In the genomic region with DNA sequence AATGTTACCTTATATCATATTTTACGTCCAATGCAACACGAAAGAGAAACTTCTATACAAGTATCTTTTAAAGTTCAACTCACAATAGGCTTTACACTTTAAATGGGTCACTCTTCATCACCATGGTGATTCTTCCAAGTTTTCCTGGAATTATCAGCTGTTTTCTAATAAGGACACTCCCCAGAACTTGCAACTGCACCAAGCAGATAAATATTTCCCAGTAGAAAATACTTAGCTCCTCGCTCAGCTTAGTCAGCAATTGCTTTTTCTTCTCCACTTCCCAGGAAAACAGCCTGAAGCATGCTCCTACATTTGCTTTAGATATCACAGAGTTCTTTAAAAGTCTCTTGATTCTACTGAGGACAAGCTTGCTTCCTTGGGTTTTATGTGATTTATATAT, we compare ENCODE assay signal across 1 cellular context.
A peak's percentile ranks its signal among the peaks of the same experiment; 100 is the strongest.
TF ChIP-seq lines count a peak whose summit lies in the region.

No MANE protein-coding gene starts in this region.

TF ChIP-seq in K562, 482 proteins besides CTCF, POLR2A, EP300 and RAD21 (continued from another document):
- TF ChIP-seq SMARCC2 (IDR thresholded peaks at IDR 0.05; ENCODE audit: low read depth): 0 out of 2 replicates have a peak, but pooled peaks have one; percentile 48
- no peak for TF ChIP-seq TSC22D4 (tag; IDR thresholded peaks at IDR 0.05)
- peak; percentile 64 for TF ChIP-seq CBFA2T3 (IDR thresholded peaks at IDR 0.05)
- TF ChIP-seq HNRNPLL (IDR thresholded peaks at IDR 0.05; ENCODE audit: low read depth, low read length, poor library complexity, severe bottlenecking): no peak
- no peak for TF ChIP-seq ZNF695 (CRISPR knock-in tag; IDR thresholded peaks at IDR 0.05)
- TF ChIP-seq MTA2 (IDR thresholded peaks at IDR 0.05; ENCODE audit: low read depth): peak; percentile 37; the same call in 1 of the 2 replicates
- TF ChIP-seq KLF1 (tag; IDR thresholded peaks at IDR 0.05): no peak
- TF ChIP-seq, protein P1, sequence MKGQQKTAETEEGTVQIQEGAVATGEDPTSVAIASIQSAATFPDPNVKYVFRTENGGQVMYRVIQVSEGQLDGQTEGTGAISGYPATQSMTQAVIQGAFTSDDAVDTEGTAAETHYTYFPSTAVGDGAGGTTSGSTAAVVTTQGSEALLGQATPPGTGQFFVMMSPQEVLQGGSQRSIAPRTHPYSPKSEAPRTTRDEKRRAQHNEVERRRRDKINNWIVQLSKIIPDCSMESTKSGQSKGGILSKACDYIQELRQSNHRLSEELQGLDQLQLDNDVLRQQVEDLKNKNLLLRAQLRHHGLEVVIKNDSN (CRISPR knock-in tag; IDR thresholded peaks at IDR 0.05): no peak
- peak; percentile 74 for TF ChIP-seq STAT5A (IDR thresholded peaks at IDR 0.05; ENCODE audit: borderline replicate concordance, low read length)
- TF ChIP-seq, protein P2, sequence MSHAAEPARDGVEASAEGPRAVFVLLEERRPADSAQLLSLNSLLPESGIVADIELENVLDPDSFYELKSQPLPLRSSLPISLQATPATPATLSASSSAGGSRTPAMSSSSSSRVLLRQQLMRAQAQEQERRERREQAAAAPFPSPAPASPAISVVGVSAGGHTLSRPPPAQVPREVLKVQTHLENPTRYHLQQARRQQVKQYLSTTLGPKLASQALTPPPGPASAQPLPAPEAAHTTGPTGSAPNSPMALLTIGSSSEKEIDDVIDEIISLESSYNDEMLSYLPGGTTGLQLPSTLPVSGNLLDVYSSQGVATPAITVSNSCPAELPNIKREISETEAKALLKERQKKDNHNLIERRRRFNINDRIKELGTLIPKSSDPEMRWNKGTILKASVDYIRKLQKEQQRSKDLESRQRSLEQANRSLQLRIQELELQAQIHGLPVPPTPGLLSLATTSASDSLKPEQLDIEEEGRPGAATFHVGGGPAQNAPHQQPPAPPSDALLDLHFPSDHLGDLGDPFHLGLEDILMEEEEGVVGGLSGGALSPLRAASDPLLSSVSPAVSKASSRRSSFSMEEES (CRISPR knock-in tag; IDR thresholded peaks at IDR 0.05): no peak
- TF ChIP-seq, protein P3, sequence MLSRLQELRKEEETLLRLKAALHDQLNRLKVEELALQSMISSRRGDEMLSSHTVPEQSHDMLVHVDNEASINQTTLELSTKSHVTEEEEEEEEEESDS (CRISPR knock-in tag; IDR thresholded peaks at IDR 0.05): no peak
- no peak for TF ChIP-seq ZFPM2 (CRISPR knock-in tag; IDR thresholded peaks at IDR 0.05)
- TF ChIP-seq CCNT2 (IDR thresholded peaks at IDR 0.05; ENCODE audit: borderline replicate concordance, extremely low read depth, insufficient read length, low read depth, low read length): peak; percentile 35
- peak; percentile 53; the same call in 1 of the 2 replicates for TF ChIP-seq MAFK (IDR thresholded peaks at IDR 0.05; ENCODE audit: low read length)
- 0 out of 4 replicates have a peak, but pooled peaks of 1 of the 2 experiments have one; percentile 13 for TF ChIP-seq ARNT (IDR thresholded peaks at IDR 0.05)
- TF ChIP-seq MTA3 (IDR thresholded peaks at IDR 0.05; ENCODE audit: borderline replicate concordance): no peak
- TF ChIP-seq, protein P4, sequence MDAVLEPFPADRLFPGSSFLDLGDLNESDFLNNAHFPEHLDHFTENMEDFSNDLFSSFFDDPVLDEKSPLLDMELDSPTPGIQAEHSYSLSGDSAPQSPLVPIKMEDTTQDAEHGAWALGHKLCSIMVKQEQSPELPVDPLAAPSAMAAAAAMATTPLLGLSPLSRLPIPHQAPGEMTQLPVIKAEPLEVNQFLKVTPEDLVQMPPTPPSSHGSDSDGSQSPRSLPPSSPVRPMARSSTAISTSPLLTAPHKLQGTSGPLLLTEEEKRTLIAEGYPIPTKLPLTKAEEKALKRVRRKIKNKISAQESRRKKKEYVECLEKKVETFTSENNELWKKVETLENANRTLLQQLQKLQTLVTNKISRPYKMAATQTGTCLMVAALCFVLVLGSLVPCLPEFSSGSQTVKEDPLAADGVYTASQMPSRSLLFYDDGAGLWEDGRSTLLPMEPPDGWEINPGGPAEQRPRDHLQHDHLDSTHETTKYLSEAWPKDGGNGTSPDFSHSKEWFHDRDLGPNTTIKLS (IDR thresholded peaks at IDR 0.05; ENCODE audit: borderline replicate concordance, low read depth): no peak
- peak; percentile 32; the same call in 1 of the 2 replicates for TF ChIP-seq EP400 (IDR thresholded peaks at IDR 0.05)
- no peak for TF ChIP-seq TOE1 (IDR thresholded peaks at IDR 0.05; ENCODE audit: borderline replicate concordance)
- TF ChIP-seq TOE1 (CRISPR knock-in tag; IDR thresholded peaks at IDR 0.05; ENCODE audit: borderline replicate concordance, low read depth): no peak
- no peak for TF ChIP-seq MBD2 (IDR thresholded peaks at IDR 0.05; ENCODE audit: borderline replicate concordance, low read depth)
- TF ChIP-seq TFAM (CRISPR knock-in tag; conservative IDR thresholded peaks at IDR 0.05): no peak
- peak; percentile 21; the same call in 1 of the 2 replicates for TF ChIP-seq TEAD4 (IDR thresholded peaks at IDR 0.05; ENCODE audit: low read length)
- TF ChIP-seq TEAD4 (CRISPR knock-in tag; IDR thresholded peaks at IDR 0.05; ENCODE audit: borderline replicate concordance): no peak
- no peak for TF ChIP-seq POU5F1 (IDR thresholded peaks at IDR 0.05; ENCODE audit: borderline replicate concordance, low read depth, low read length, partially characterized antibody)
- no peak for TF ChIP-seq ZBTB17 (CRISPR knock-in tag; IDR thresholded peaks at IDR 0.05)
- TF ChIP-seq, protein P5, sequence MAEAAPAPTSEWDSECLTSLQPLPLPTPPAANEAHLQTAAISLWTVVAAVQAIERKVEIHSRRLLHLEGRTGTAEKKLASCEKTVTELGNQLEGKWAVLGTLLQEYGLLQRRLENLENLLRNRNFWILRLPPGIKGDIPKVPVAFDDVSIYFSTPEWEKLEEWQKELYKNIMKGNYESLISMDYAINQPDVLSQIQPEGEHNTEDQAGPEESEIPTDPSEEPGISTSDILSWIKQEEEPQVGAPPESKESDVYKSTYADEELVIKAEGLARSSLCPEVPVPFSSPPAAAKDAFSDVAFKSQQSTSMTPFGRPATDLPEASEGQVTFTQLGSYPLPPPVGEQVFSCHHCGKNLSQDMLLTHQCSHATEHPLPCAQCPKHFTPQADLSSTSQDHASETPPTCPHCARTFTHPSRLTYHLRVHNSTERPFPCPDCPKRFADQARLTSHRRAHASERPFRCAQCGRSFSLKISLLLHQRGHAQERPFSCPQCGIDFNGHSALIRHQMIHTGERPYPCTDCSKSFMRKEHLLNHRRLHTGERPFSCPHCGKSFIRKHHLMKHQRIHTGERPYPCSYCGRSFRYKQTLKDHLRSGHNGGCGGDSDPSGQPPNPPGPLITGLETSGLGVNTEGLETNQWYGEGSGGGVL (CRISPR knock-in tag; IDR thresholded peaks at IDR 0.05): no peak
- TF ChIP-seq MAFF (IDR thresholded peaks at IDR 0.05; ENCODE audit: low read length): peak; percentile 71; the same call in 1 of the 2 replicates
- TF ChIP-seq, protein P6, sequence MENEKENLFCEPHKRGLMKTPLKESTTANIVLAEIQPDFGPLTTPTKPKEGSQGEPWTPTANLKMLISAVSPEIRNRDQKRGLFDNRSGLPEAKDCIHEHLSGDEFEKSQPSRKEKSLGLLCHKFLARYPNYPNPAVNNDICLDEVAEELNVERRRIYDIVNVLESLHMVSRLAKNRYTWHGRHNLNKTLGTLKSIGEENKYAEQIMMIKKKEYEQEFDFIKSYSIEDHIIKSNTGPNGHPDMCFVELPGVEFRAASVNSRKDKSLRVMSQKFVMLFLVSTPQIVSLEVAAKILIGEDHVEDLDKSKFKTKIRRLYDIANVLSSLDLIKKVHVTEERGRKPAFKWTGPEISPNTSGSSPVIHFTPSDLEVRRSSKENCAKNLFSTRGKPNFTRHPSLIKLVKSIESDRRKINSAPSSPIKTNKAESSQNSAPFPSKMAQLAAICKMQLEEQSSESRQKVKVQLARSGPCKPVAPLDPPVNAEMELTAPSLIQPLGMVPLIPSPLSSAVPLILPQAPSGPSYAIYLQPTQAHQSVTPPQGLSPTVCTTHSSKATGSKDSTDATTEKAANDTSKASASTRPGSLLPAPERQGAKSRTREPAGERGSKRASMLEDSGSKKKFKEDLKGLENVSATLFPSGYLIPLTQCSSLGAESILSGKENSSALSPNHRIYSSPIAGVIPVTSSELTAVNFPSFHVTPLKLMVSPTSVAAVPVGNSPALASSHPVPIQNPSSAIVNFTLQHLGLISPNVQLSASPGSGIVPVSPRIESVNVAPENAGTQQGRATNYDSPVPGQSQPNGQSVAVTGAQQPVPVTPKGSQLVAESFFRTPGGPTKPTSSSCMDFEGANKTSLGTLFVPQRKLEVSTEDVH (IDR thresholded peaks at IDR 0.05; ENCODE audit: low read depth, partially characterized antibody): no peak
- peak; percentile 56 for TF ChIP-seq TAF9B (IDR thresholded peaks at IDR 0.05; ENCODE audit: partially characterized antibody)
- no peak for TF ChIP-seq PTRF (tag; IDR thresholded peaks at IDR 0.05)
- TF ChIP-seq C11orf30 (IDR thresholded peaks at IDR 0.05; ENCODE audit: low read depth): peak; percentile 81
- TF ChIP-seq ARID1B (IDR thresholded peaks at IDR 0.05): peak; percentile 86
- TF ChIP-seq FOSL1 (tag; conservative IDR thresholded peaks at IDR 0.05): peak; percentile 36; the same call in 1 of the 2 replicates
TF ChIP-seq in K562: peak in this region for 32.
